9 cellular contexts compared by ENCODE assay signal in genomic region chr10:104232613-104233102, GRCh38. TPM values are rescaled to one million over a fixed set of nuclear protein-coding genes. Genes with fewer than 3 reads are reported as not detected.
DNase-seq lines count a peak whose midpoint lies in the region; ATAC-seq, FAIRE-seq and TF ChIP-seq lines count a peak whose summit lies in the region.
"Had no signal": no experiment of that assay in that cellular context is flagged by ENCODE, and none has a peak within 500 bp of the region (broad histone marks: within the 10 kb centered on the region; RNA-seq: fewer than 3 reads in every experiment).

No MANE protein-coding gene starts in this region.

- H3K27me3 ChIP-seq in esophagus muscularis mucosa (peaks cover 0 to 4% (median 0%) of the 10 kb centered on the region in 4 donors), pancreas (no peaks in the 10 kb centered on the region)

- H3K4me3 ChIP-seq in NB4 (ENCODE audit: low read depth, low read length) (peak overlapping the region; percentile 77), esophagus muscularis mucosa (peak overlapping the region; percentile 81 to 92 (median 87)), pancreas (peak overlapping the region; percentile 76 to 87 (median 83))

- ATAC-seq in GM19467 (IDR thresholded peaks at IDR 0.05; ENCODE audit: unreplicated experiment) (peak; percentile 3), pancreas (peak; percentile 24 to 51 (median 44))

- H3K9me3 ChIP-seq in esophagus muscularis mucosa, result no peaks in the 10 kb centered on the region
- no peaks in the 10 kb centered on the region for H3K9me3 ChIP-seq in pancreas

- intact Hi-C loops in esophagus muscularis mucosa (cut with DNase I), result no loop called here
- intact Hi-C loops in pancreas (cut with DNase I), result no loop called here

- H3K27ac ChIP-seq in esophagus muscularis mucosa (replicated peaks in 1 of 4) (no peak overlapping the region), pancreas (peak overlapping the region in 2 of 4 donors; percentile 23 to 66)

- no peak for DNase-seq in NB4 (ENCODE audit: low read depth)
- no peak for DNase-seq in esophagus muscularis mucosa (ENCODE audit: extremely low spot score)
- peak in 2 of 6 donors; percentile 30 to 37 for DNase-seq in pancreas
- DNase-seq in cortex of kidney (lab: John Stamatoyannopoulos, UW), result no peak
- DNase-seq in UCSD-AML1 (lab: John Stamatoyannopoulos, UW; ENCODE audit: unreplicated experiment), result no peak
- no peak for DNase-seq in NCI-H510A treated with DMSO at 0.1 percent for 48 hours (lab: John Stamatoyannopoulos, UW)
- DNase-seq in NK-92 treated with Interleukin-12 subunit alpha and Interleukin-12 subunit beta, amount 100 ng/mL, for 24 hours (lab: John Stamatoyannopoulos, UW), result no peak

- TF ChIP-seq CTCF in NB4 (IDR thresholded peaks at IDR 0.05; ENCODE audit: low read depth, low read length) (no peak), esophagus muscularis mucosa (IDR thresholded peaks at IDR 0.05) (no peak), pancreas (IDR thresholded peaks at IDR 0.05) (no peak)

- no peak for FAIRE-seq in pancreas (lab: Jason Lieb, UNC)

- H3K36me3 ChIP-seq in esophagus muscularis mucosa, result no peaks in the 10 kb centered on the region
- H3K36me3 ChIP-seq in pancreas, result no peaks in the 10 kb centered on the region

- no peak for TF ChIP-seq EP300 in esophagus muscularis mucosa (IDR thresholded peaks at IDR 0.05)

- WGBS in esophagus muscularis mucosa, result 14% methylated on average over 20 of the region's 20 CpGs
- 3 to 8% methylated on average over 20 of the region's 20 CpGs for WGBS in pancreas, 2 donors

- peaks cover 11 to 15% (median 13%) of the 10 kb centered on the region in 4 donors for H3K4me1 ChIP-seq in esophagus muscularis mucosa
- H3K4me1 ChIP-seq in pancreas, result peaks cover 0 to 3% (median 0%) of the 10 kb centered on the region in 3 donors

- TF ChIP-seq POLR2A in NB4 (IDR thresholded peaks at IDR 0.05; ENCODE audit: extremely low read depth, insufficient read length) (no peak), esophagus muscularis mucosa (IDR thresholded peaks at IDR 0.05; ENCODE audit: low read depth) (no peak)

RNA-seq across cellular contexts. Expression of gene CFAP43, which starts 0.5 kb away (rescaled TPM):
- total RNA-seq in esophagus muscularis mucosa (under 1 TPM in 2 of 4 donors, not detected in 2; 0.17 to 0.33 TPM), pancreas (1 to 10 TPM in 4 of 6 donors, under 1 TPM in 2; 0.60 to 2.4 (median 1.7) TPM)
- 1 to 10 TPM; 3.5 to 6.2 TPM for polyA plus RNA-seq in pancreas
- total RNA-seq: activated CD8-positive, alpha-beta memory T cell treated with anti-CD3 and anti-CD28 coated beads for 36 hours had no signal

RNA-seq across cellular contexts. Expression of gene GSTO1, which starts 22.0 kb away (rescaled TPM):
- total RNA-seq in esophagus muscularis mucosa, result 100 to 1,000 TPM; 123 to 172 (median 152) TPM
- total RNA-seq in pancreas, result 10 to 100 TPM; 22.7 to 52.1 (median 36.6) TPM
- 10 to 100 TPM; 66.6 to 76.0 TPM for polyA plus RNA-seq in pancreas

RNA-seq across cellular contexts. Expression of gene GSTO2, which starts 36.3 kb away (rescaled TPM):
- total RNA-seq in esophagus muscularis mucosa (under 1 TPM; 0.42 to 0.99 (median 0.63) TPM), pancreas (10 to 100 TPM; 13.8 to 25.7 (median 17.1) TPM)
- 10 to 100 TPM; 21.9 to 28.1 TPM for polyA plus RNA-seq in pancreas

Comparison
In these comparisons a context has a peak if more than half of its experiments do, and no peak if none do; other contexts are left out.
1. RNA of gene GSTO2, which starts 36.3 kb away (total RNA-seq): 13.8 to 25.7 TPM in pancreas; 0.42 to 0.99 TPM in esophagus muscularis mucosa; every median in the first group is over 4 times any median in the second.
2. Peak in every context shown above with its lines, with median percentiles within 50 percentile points of each other: H3K4me3 ChIP-seq.